11 cellular contexts compared by ENCODE assay signal in the genomic region with DNA sequence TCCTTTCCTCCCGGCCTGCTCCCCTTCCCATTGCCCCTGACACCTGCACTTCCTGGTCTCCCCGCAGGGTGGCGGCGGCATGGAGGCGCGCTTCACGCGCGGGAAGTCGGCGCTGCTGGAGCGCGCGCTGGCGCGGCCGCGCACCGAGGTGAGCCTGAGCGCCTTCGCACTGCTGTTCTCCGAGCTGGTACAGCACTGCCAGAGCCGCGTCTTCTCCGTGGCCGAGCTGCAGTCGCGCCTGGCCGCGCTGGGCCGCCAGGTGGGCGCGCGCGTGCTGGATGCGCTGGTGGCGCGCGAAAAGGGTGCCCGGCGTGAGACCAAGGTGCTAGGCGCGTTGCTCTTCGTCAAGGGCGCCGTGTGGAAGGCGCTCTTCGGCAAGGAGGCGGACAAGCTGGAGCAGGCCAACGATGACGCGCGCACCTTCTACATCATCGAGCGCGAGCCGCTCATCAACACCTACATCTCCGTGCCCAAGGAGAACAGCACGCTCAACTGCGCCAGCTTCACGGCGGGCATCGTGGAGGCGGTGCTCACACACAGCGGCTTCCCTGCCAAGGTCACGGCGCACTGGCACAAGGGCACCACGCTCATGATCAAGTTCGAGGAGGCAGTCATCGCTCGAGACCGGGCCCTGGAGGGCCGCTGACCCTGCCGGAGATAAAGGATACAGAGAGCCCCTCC. TPM values are rescaled to one million over a fixed set of nuclear protein-coding genes. Genes with fewer than 3 reads are reported as not detected.
DNase-seq lines count a peak whose midpoint lies in the region; ATAC-seq, FAIRE-seq and TF ChIP-seq lines count a peak whose summit lies in the region.
"Had no signal": no experiment of that assay in that cellular context is flagged by ENCODE, and none has a peak within 500 bp of the region (broad histone marks: within the 10 kb centered on the region; RNA-seq: fewer than 3 reads in every experiment).

No MANE protein-coding gene starts in this region.

- no peak for TF ChIP-seq POLR2A in stomach (IDR thresholded peaks at IDR 0.05)

- H3K9me1 ChIP-seq in keratinocyte (ENCODE audit: control insufficient read depth, extremely low read depth, insufficient read depth, low read length) = no peaks in the 10 kb centered on the region

- H3K9ac ChIP-seq in keratinocyte (ENCODE audit: control insufficient read depth, extremely low read depth, insufficient read depth, low read length) = no peak overlapping the region

- H2AFZ ChIP-seq in keratinocyte (ENCODE audit: control insufficient read depth, low read length) = no peak overlapping the region

- no peak for TF ChIP-seq CTCF in keratinocyte (optimal IDR thresholded peaks at IDR 0.05 in 1 of 3, IDR thresholded peaks at IDR 0.05 in 1 of 3, conservative IDR thresholded peaks at IDR 0.05 in 1 of 3; ENCODE audit: extremely low read depth in 1 of 3, insufficient read depth in 2 of 3, low read length in 3 of 3)
- TF ChIP-seq CTCF in stomach (IDR thresholded peaks at IDR 0.05) = no peak
- no peak for TF ChIP-seq CTCF in GM20000 (IDR thresholded peaks at IDR 0.05; ENCODE audit: extremely low read depth, missing control alignments)

- peaks cover 4% of the 10 kb centered on the region for H3K27me3 ChIP-seq in keratinocyte (ENCODE audit: control insufficient read depth, extremely low read depth, insufficient read depth, low read length)
- peaks cover 0 to 29% (median 16%) of the 10 kb centered on the region in 3 donors for H3K27me3 ChIP-seq in stomach

- H3K9me3 ChIP-seq in keratinocyte (ENCODE audit: control insufficient read depth, low read depth, low read length) (no peaks in the 10 kb centered on the region), stomach (no peaks in the 10 kb centered on the region)
- H3K9me3 ChIP-seq: BE2C had no signal

- TF ChIP-seq EP300 in stomach (IDR thresholded peaks at IDR 0.05) = no peak

- FAIRE-seq in keratinocyte (lab: Jason Lieb, UNC) = no peak
- FAIRE-seq: RCC 7860 had no signal

- H3K4me3 ChIP-seq in keratinocyte (ENCODE audit: control insufficient read depth in 2 of 3, extremely low read depth in 1 of 3, insufficient read depth in 2 of 3, low read depth in 1 of 3, low read length in 3 of 3) = peak overlapping the region in 1 of 3 experiments; percentile 99
- H3K4me3 ChIP-seq in stomach = peak overlapping the region; percentile 94 to 100 (median 99)

- H3K27ac ChIP-seq in keratinocyte (ENCODE audit: control insufficient read depth, insufficient read depth, low read length) (no peak overlapping the region), stomach (peak overlapping the region in 3 of 5 donors; percentile 91 to 96 (median 93))

- intact Hi-C loops in activated CD4-positive, alpha-beta T cell treated with anti-CD3 and anti-CD28 coated beads for 36 hours (cut with DNase I, micrococcal nuclease) = no loop called here
- intact Hi-C loops in stomach (cut with DNase I; ENCODE audit: low total_unique reads) = loop anchor here (10.0 kb wide), 1 partner anchor 108 kb away; no protein-coding TSS in a partner anchor

- peak overlapping the region; percentile 91 for H3K4me3 Mint-ChIP-seq in activated CD4-positive, alpha-beta T cell treated with anti-CD3 and anti-CD28 coated beads for 36 hours

- H3K36me3 Mint-ChIP-seq in activated CD4-positive, alpha-beta T cell treated with anti-CD3 and anti-CD28 coated beads for 36 hours (ENCODE audit: low read depth) = peaks cover 15% of the 10 kb centered on the region
- H3K36me3 Mint-ChIP-seq in activated naive CD4-positive, alpha-beta T cell treated with anti-CD3 and anti-CD28 coated beads, Interleukin-2, amount 50 U/mL, for 72 hours = peaks cover 5 to 12% of the 10 kb centered on the region in 2 donors

- H3K27ac Mint-ChIP-seq in activated CD4-positive, alpha-beta T cell treated with anti-CD3 and anti-CD28 coated beads for 36 hours = no peak overlapping the region
- peak overlapping the region; percentile 91 to 95 for H3K27ac Mint-ChIP-seq in activated naive CD4-positive, alpha-beta T cell treated with anti-CD3 and anti-CD28 coated beads, Interleukin-2, amount 50 U/mL, for 72 hours

- peaks cover 10% of the 10 kb centered on the region for H3K27me3 Mint-ChIP-seq in activated CD4-positive, alpha-beta T cell treated with anti-CD3 and anti-CD28 coated beads for 36 hours

- peaks cover 16% of the 10 kb centered on the region for H3K79me2 ChIP-seq in keratinocyte (ENCODE audit: control insufficient read depth, insufficient read depth, low read length)

- POLR2A ChIA-PET in activated CD4-positive, alpha-beta T cell treated with anti-CD3 and anti-CD28 coated beads for 36 hours (lab: Charles Lee) = no interaction called here

- dilution Hi-C loops in keratinocyte (cut with MboI; ENCODE audit: extremely low pct_ligation_motif_present, low sequenced_read_pairs) = no loop called here

- H3K4me1 ChIP-seq in keratinocyte (ENCODE audit: control insufficient read depth, extremely low read depth, insufficient read depth, low read length) (peaks cover 7% of the 10 kb centered on the region), stomach (peaks cover 0 to 28% (median 24%) of the 10 kb centered on the region in 4 donors)
- H3K4me1 ChIP-seq: BE2C had no signal

- CTCF ChIA-PET in activated CD4-positive, alpha-beta T cell treated with anti-CD3 and anti-CD28 coated beads for 36 hours (lab: Charles Lee) = interaction anchor here (0.9 to 1.8 kb wide), 2 partner anchors 25 to 34 kb away, joined by 3 to 8 read pairs; no protein-coding TSS in a partner anchor

- H3K9me3 Mint-ChIP-seq in activated CD4-positive, alpha-beta T cell treated with anti-CD3 and anti-CD28 coated beads for 36 hours (ENCODE audit: low read depth) = no peaks in the 10 kb centered on the region
- no peaks in the 10 kb centered on the region for H3K9me3 Mint-ChIP-seq in activated naive CD4-positive, alpha-beta T cell treated with anti-CD3 and anti-CD28 coated beads, Interleukin-2, amount 50 U/mL, for 72 hours

- peak overlapping the region; percentile 60 for H3K4me2 ChIP-seq in keratinocyte (ENCODE audit: control insufficient read depth, extremely low read depth, insufficient read depth, low read depth, low read length)

- H3K36me3 ChIP-seq in keratinocyte (ENCODE audit: control insufficient read depth in 2 of 2, extremely low read depth in 1 of 2, insufficient read depth in 2 of 2, low read length in 2 of 2) = peaks cover 0 to 8% of the 10 kb centered on the region in 2 experiments
- H3K36me3 ChIP-seq in stomach = peaks cover 7 to 35% (median 33%) of the 10 kb centered on the region in 4 donors

- ATAC-seq in activated CD4-positive, alpha-beta T cell treated with anti-CD3 and anti-CD28 coated beads for 36 hours = no peak
- ATAC-seq in activated naive CD4-positive, alpha-beta T cell treated with anti-CD3 and anti-CD28 coated beads, Interleukin-2, amount 50 U/mL, for 72 hours = no peak
- ATAC-seq in GM18909 (IDR thresholded peaks at IDR 0.05; ENCODE audit: poor library complexity, unreplicated experiment) = no peak

- H3K4me1 Mint-ChIP-seq in activated CD4-positive, alpha-beta T cell treated with anti-CD3 and anti-CD28 coated beads for 36 hours = peaks cover 36% of the 10 kb centered on the region

- no peak for DNase-seq in activated CD4-positive, alpha-beta T cell treated with anti-CD3 and anti-CD28 coated beads for 36 hours
- DNase-seq in activated CD4-positive, alpha-beta T cell treated with anti-CD3 and anti-CD28 coated beads, Interleukin-2, amount 50 U/mL, for 1 hour = no peak
- no peak for DNase-seq in activated naive CD4-positive, alpha-beta T cell treated with anti-CD3 and anti-CD28 coated beads, Interleukin-2, amount 50 U/mL, for 72 hours (ENCODE audit: low spot score in 2 of 2)
- DNase-seq in keratinocyte (ENCODE audit: low read depth, low spot score) = no peak
- DNase-seq in stomach = no peak
- no peak for DNase-seq in GM20000 (ENCODE audit: low spot score)
- DNase-seq in Kasumi-1 (lab: John Stamatoyannopoulos, UW) = no peak

- no peaks in the 10 kb centered on the region for H4K20me1 ChIP-seq in keratinocyte (ENCODE audit: control insufficient read depth, extremely low read depth, insufficient read depth, low read length)

- 79 to 94% (median 82%) methylated on average over 38 to 74 of the region's 74 CpGs for WGBS in stomach, 5 donors

RNA-seq across cellular contexts. Expression of gene TRAPPC5, which starts 1.7 kb away (rescaled TPM):
- total RNA-seq in activated CD4-positive, alpha-beta T cell treated with anti-CD3 and anti-CD28 coated beads for 36 hours = 10 to 100 TPM; 90.2 to 95.2 TPM
- total RNA-seq in activated naive CD4-positive, alpha-beta T cell treated with anti-CD3 and anti-CD28 coated beads, Interleukin-2, amount 50 U/mL, for 72 hours = 10 to 100 TPM; 58.9 to 84.4 TPM
- 27.7 to 141 TPM (median 54.8 TPM) in 3 replicates for polyA plus RNA-seq in keratinocyte
- polyA plus RNA-seq in keratinocyte (2011; ENCODE audit: low read depth) = 19.3 TPM
- 25.4 and 68.4 TPM in 2 replicates for polyA plus RNA-seq in keratinocyte (2011; cell fraction: cytosol; rRNA removed)
- polyA plus RNA-seq in keratinocyte (2011; cell fraction: nucleus; rRNA removed) = 11.8 and 20.1 TPM in 2 replicates
- 93.8 and 138 TPM in 2 replicates for polyA plus RNA-seq in keratinocyte (2012; ENCODE audit: low replicate concordance)
- polyA minus RNA-seq in keratinocyte = 23.8 to 49.0 TPM (median 38.6 TPM) in 3 replicates
- 218 TPM for polyA minus RNA-seq in keratinocyte (2011; cell fraction: cytosol; rRNA and poly(A)+ RNA removed)
- polyA minus RNA-seq in keratinocyte (2011; cell fraction: nucleus; rRNA and poly(A)+ RNA removed) = 13.5 and 15.1 TPM in 2 replicates
- 10 to 100 TPM in 3 of 5 donors, 1 to 10 TPM in 2; 4.5 to 20.6 (median 15.1) TPM for total RNA-seq in stomach
- polyA plus RNA-seq in stomach = 100 to 1,000 TPM; 108 to 203 (median 134) TPM

RNA-seq across cellular contexts. Expression of gene MCEMP1, which starts 5.4 kb away (rescaled TPM):
- not detected for total RNA-seq in activated CD4-positive, alpha-beta T cell treated with anti-CD3 and anti-CD28 coated beads for 36 hours
- not detected for total RNA-seq in activated naive CD4-positive, alpha-beta T cell treated with anti-CD3 and anti-CD28 coated beads, Interleukin-2, amount 50 U/mL, for 72 hours
- polyA plus RNA-seq in keratinocyte = 0.09 TPM in 1 of 3 replicates, not detected in the others
- not detected for polyA plus RNA-seq in keratinocyte (2011; ENCODE audit: low read depth)
- not detected in 2 replicates for polyA plus RNA-seq in keratinocyte (2011; cell fraction: cytosol; rRNA removed)
- not detected in 2 replicates for polyA plus RNA-seq in keratinocyte (2011; cell fraction: nucleus; rRNA removed)
- not detected in 2 replicates for polyA plus RNA-seq in keratinocyte (2012; ENCODE audit: low replicate concordance)
- not detected in 3 replicates for polyA minus RNA-seq in keratinocyte
- not detected for polyA minus RNA-seq in keratinocyte (2011; cell fraction: cytosol; rRNA and poly(A)+ RNA removed)
- polyA minus RNA-seq in keratinocyte (2011; cell fraction: nucleus; rRNA and poly(A)+ RNA removed) = not detected in 2 replicates
- 1 to 10 TPM in 1 of 5 donors, under 1 TPM in 2, not detected in 2; 0.37 to 7.0 (median 0.43) TPM for total RNA-seq in stomach
- polyA plus RNA-seq in stomach = 1 to 10 TPM in 2 of 3 donors, under 1 TPM in 1; 0.65 to 9.1 (median 1.2) TPM
- total RNA-seq: cerebellum had no signal

RNA-seq across cellular contexts. Expression of gene RETN, which starts 13.5 kb away (rescaled TPM):
- total RNA-seq in activated CD4-positive, alpha-beta T cell treated with anti-CD3 and anti-CD28 coated beads for 36 hours = not detected
- total RNA-seq in activated naive CD4-positive, alpha-beta T cell treated with anti-CD3 and anti-CD28 coated beads, Interleukin-2, amount 50 U/mL, for 72 hours = not detected
- polyA plus RNA-seq in keratinocyte (not detected in 3 replicates), stomach (10 to 100 TPM in 1 of 3 donors, 1 to 10 TPM in 1, not detected in 1; 6.2 to 41.4 TPM)
- polyA plus RNA-seq in keratinocyte (2011; ENCODE audit: low read depth) = not detected
- polyA plus RNA-seq in keratinocyte (2011; cell fraction: cytosol; rRNA removed) = not detected in 2 replicates
- not detected in 2 replicates for polyA plus RNA-seq in keratinocyte (2011; cell fraction: nucleus; rRNA removed)
- not detected in 2 replicates for polyA plus RNA-seq in keratinocyte (2012; ENCODE audit: low replicate concordance)
- polyA minus RNA-seq in keratinocyte = not detected in 3 replicates
- polyA minus RNA-seq in keratinocyte (2011; cell fraction: cytosol; rRNA and poly(A)+ RNA removed) = not detected
- polyA minus RNA-seq in keratinocyte (2011; cell fraction: nucleus; rRNA and poly(A)+ RNA removed) = not detected in 2 replicates
- total RNA-seq in stomach = 1 to 10 TPM in 1 of 5 donors, not detected in 4; 9.6 TPM

RNA-seq across cellular contexts. Expression of gene FCER2, which starts 19.6 kb away (rescaled TPM):
- 1 to 10 TPM; 2.6 to 3.5 TPM for total RNA-seq in activated CD4-positive, alpha-beta T cell treated with anti-CD3 and anti-CD28 coated beads for 36 hours
- under 1 TPM; 0.56 to 0.57 TPM for total RNA-seq in activated naive CD4-positive, alpha-beta T cell treated with anti-CD3 and anti-CD28 coated beads, Interleukin-2, amount 50 U/mL, for 72 hours
- polyA plus RNA-seq in keratinocyte = 0.14 TPM in 1 of 3 replicates, not detected in the others
- not detected for polyA plus RNA-seq in keratinocyte (2011; ENCODE audit: low read depth)
- polyA plus RNA-seq in keratinocyte (2011; cell fraction: cytosol; rRNA removed) = not detected in 2 replicates
- polyA plus RNA-seq in keratinocyte (2011; cell fraction: nucleus; rRNA removed) = not detected in 2 replicates
- polyA plus RNA-seq in keratinocyte (2012; ENCODE audit: low replicate concordance) = not detected in 2 replicates
- 0.23 TPM in 1 of 3 replicates, not detected in the others for polyA minus RNA-seq in keratinocyte
- polyA minus RNA-seq in keratinocyte (2011; cell fraction: cytosol; rRNA and poly(A)+ RNA removed) = not detected
- polyA minus RNA-seq in keratinocyte (2011; cell fraction: nucleus; rRNA and poly(A)+ RNA removed) = not detected in 2 replicates
- 1 to 10 TPM in 1 of 5 donors, not detected in 4; 1.5 TPM for total RNA-seq in stomach
- under 1 TPM in 1 of 3 donors, not detected in 2; 0.48 TPM for polyA plus RNA-seq in stomach

RNA-seq across cellular contexts. Expression of gene STXBP2, which starts 45.4 kb away (rescaled TPM):
- 10 to 100 TPM; 75.2 to 83.0 TPM for total RNA-seq in activated CD4-positive, alpha-beta T cell treated with anti-CD3 and anti-CD28 coated beads for 36 hours
- total RNA-seq in activated naive CD4-positive, alpha-beta T cell treated with anti-CD3 and anti-CD28 coated beads, Interleukin-2, amount 50 U/mL, for 72 hours = 100 to 1,000 TPM; 103 to 111 TPM
- 58.8 to 88.7 TPM (median 63.6 TPM) in 3 replicates for polyA plus RNA-seq in keratinocyte
- polyA plus RNA-seq in keratinocyte (2011; ENCODE audit: low read depth) = 59.3 TPM
- polyA plus RNA-seq in keratinocyte (2011; cell fraction: cytosol; rRNA removed) = 40.2 and 71.0 TPM in 2 replicates
- polyA plus RNA-seq in keratinocyte (2011; cell fraction: nucleus; rRNA removed) = 178 and 190 TPM in 2 replicates
- 65.6 and 67.8 TPM in 2 replicates for polyA plus RNA-seq in keratinocyte (2012; ENCODE audit: low replicate concordance)
- 129 to 198 TPM (median 186 TPM) in 3 replicates for polyA minus RNA-seq in keratinocyte
- 106 TPM for polyA minus RNA-seq in keratinocyte (2011; cell fraction: cytosol; rRNA and poly(A)+ RNA removed)
- polyA minus RNA-seq in keratinocyte (2011; cell fraction: nucleus; rRNA and poly(A)+ RNA removed) = 60.0 and 65.0 TPM in 2 replicates
- 100 to 1,000 TPM in 4 of 5 donors, 10 to 100 TPM in 1; 46.6 to 734 (median 167) TPM for total RNA-seq in stomach
- polyA plus RNA-seq in stomach = 100 to 1,000 TPM in 2 of 3 donors, 10 to 100 TPM in 1; 90.1 to 145 (median 130) TPM
